12 cellular contexts compared by ENCODE assay signal in genomic region chr1:2494323-2494693, GRCh38. TPM values are rescaled to one million over a fixed set of nuclear protein-coding genes. Genes with fewer than 3 reads are reported as not detected.
A peak's percentile ranks its signal among the peaks of the same experiment; 100 is the strongest.
DNase-seq lines count a peak whose midpoint lies in the region; ATAC-seq and TF ChIP-seq lines count a peak whose summit lies in the region.
"Had no signal": no experiment of that assay in that cellular context is flagged by ENCODE, and none has a peak within 500 bp of the region (broad histone marks: within the 10 kb centered on the region; RNA-seq: fewer than 3 reads in every experiment).

No MANE protein-coding gene starts in this region.

- peaks cover 0 to 3% (median 0%) of the 10 kb centered on the region in 7 donors for H3K9me3 Mint-ChIP-seq in CD4-positive, CD25-positive, alpha-beta regulatory T cell
- no peaks in the 10 kb centered on the region for H3K9me3 Mint-ChIP-seq in IgD-negative memory B cell
- no peaks in the 10 kb centered on the region for H3K9me3 Mint-ChIP-seq in naive thymus-derived CD8-positive, alpha-beta T cell
- H3K9me3 Mint-ChIP-seq: activated naive CD4-positive, alpha-beta T cell treated with anti-CD3 and anti-CD28 coated beads, Interleukin-2, amount 50 U/mL, for 72 hours had no signal

- no peak overlapping the region for H3K4me3 ChIP-seq in CD4-positive, CD25-positive, alpha-beta regulatory T cell (ENCODE audit: low read depth, low read length)
- no peak overlapping the region for H3K4me3 ChIP-seq in coronary artery

- H3K27me3 ChIP-seq in CD4-positive, CD25-positive, alpha-beta regulatory T cell (ENCODE audit: control insufficient read depth, insufficient read depth, low read length), result no peaks in the 10 kb centered on the region

- no peak for TF ChIP-seq CTCF in coronary artery (IDR thresholded peaks at IDR 0.05)

- no peak for ATAC-seq in CD4-positive, CD25-positive, alpha-beta regulatory T cell (ENCODE audit: low read depth in 2 of 2)
- no peak for ATAC-seq in naive thymus-derived CD8-positive, alpha-beta T cell
- ATAC-seq in Right ventricle myocardium inferior, result no peak
- ATAC-seq: activated naive CD4-positive, alpha-beta T cell treated with anti-CD3 and anti-CD28 coated beads, Interleukin-2, amount 50 U/mL, for 72 hours had no signal

- H3K27me3 Mint-ChIP-seq in CD4-positive, CD25-positive, alpha-beta regulatory T cell, result no peaks in the 10 kb centered on the region
- no peaks in the 10 kb centered on the region for H3K27me3 Mint-ChIP-seq in IgD-negative memory B cell
- H3K27me3 Mint-ChIP-seq in naive thymus-derived CD8-positive, alpha-beta T cell, result no peaks in the 10 kb centered on the region

- H3K4me1 Mint-ChIP-seq in CD4-positive, CD25-positive, alpha-beta regulatory T cell, result peaks cover 0 to 40% (median 7%) of the 10 kb centered on the region in 4 donors
- peaks cover 18 to 34% (median 29%) of the 10 kb centered on the region in 3 donors for H3K4me1 Mint-ChIP-seq in IgD-negative memory B cell
- H3K4me1 Mint-ChIP-seq in naive thymus-derived CD8-positive, alpha-beta T cell, result peaks cover 20 to 63% (median 38%) of the 10 kb centered on the region in 4 donors

- POLR2A ChIA-PET in naive thymus-derived CD8-positive, alpha-beta T cell (lab: Charles Lee), result interaction anchor here (0.9 to 5.6 kb wide), 9 partner anchors 9 to 91 kb away, joined by 3 to 78 read pairs (median 16); partner anchors contain the start of genes PANK4, PEX10 and PRXL2B

- H3K4me1 ChIP-seq in CD4-positive, CD25-positive, alpha-beta regulatory T cell (ENCODE audit: control insufficient read depth, insufficient read depth, low read length, poor library complexity, severe bottlenecking), result peaks cover 38% of the 10 kb centered on the region

- H3K9me3 ChIP-seq in CD4-positive, CD25-positive, alpha-beta regulatory T cell (ENCODE audit: control insufficient read depth in 2 of 2, low read length in 2 of 2), result no peaks in the 10 kb centered on the region

- intact Hi-C loops in Right ventricle myocardium inferior (cut with DNase I), result no loop called here

- H3K27ac Mint-ChIP-seq in CD4-positive, CD25-positive, alpha-beta regulatory T cell, result peak overlapping the region; percentile 88 to 93 (median 93)
- peak overlapping the region in 2 of 3 donors; percentile 56 to 59 for H3K27ac Mint-ChIP-seq in IgD-negative memory B cell
- H3K27ac Mint-ChIP-seq in naive thymus-derived CD8-positive, alpha-beta T cell, result peak overlapping the region; percentile 82 to 95 (median 92)

- in situ Hi-C loops in T47D (cut with HindIII; ENCODE audit: low pct_unique_long_range_greater_than_20kb, low sequenced_read_pairs), result no loop called here

- DNase-seq in CD4-positive, CD25-positive, alpha-beta regulatory T cell, result no peak
- DNase-seq in T47D (ENCODE audit: low read depth in 1 of 2, low spot score in 1 of 2), result peak; percentile 65 to 78
- DNase-seq in naive thymus-derived CD8-positive, alpha-beta T cell, result no peak
- no peak for DNase-seq in coronary artery (ENCODE audit: low spot score)
- DNase-seq in stimulated activated naive CD4-positive, alpha-beta T cell treated with Interleukin-2 at 50 U/mL for 16 hours (lab: John Stamatoyannopoulos, UW), result no peak
- no peak for DNase-seq in Right ventricle myocardium inferior (ENCODE audit: missing footprints)
- DNase-seq in activated CD8-positive, alpha-beta memory T cell treated with anti-CD3 and anti-CD28 coated beads for 24 hours, result no peak
- DNase-seq: activated CD4-positive, CD25-positive, alpha-beta regulatory T cell treated with anti-CD3 and anti-CD28 coated beads, Interleukin-2, amount 50 U/mL, for 72 hours; DMS153; stimulated activated CD4-positive, alpha-beta T cell treated with anti-CD3 and anti-CD28 coated beads, Interleukin-2, amount 100 ng/mL, for 24 hours had no signal

- H3K36me3 ChIP-seq in CD4-positive, CD25-positive, alpha-beta regulatory T cell (ENCODE audit: control insufficient read depth, insufficient read depth, low read length), result peaks cover 4% of the 10 kb centered on the region

- H3K4me3 Mint-ChIP-seq in CD4-positive, CD25-positive, alpha-beta regulatory T cell, result peak overlapping the region in 2 of 4 donors; percentile 48 to 64
- H3K4me3 Mint-ChIP-seq in IgD-negative memory B cell, result peak overlapping the region in 2 of 4 donors; percentile 61 to 78
- peak overlapping the region in 7 of 10 donors; percentile 55 to 80 (median 72) for H3K4me3 Mint-ChIP-seq in naive thymus-derived CD8-positive, alpha-beta T cell

- H3K36me3 Mint-ChIP-seq in CD4-positive, CD25-positive, alpha-beta regulatory T cell, result peaks cover under 1% of the 10 kb centered on the region
- peaks cover 2% of the 10 kb centered on the region for H3K36me3 Mint-ChIP-seq in IgD-negative memory B cell
- no peaks in the 10 kb centered on the region for H3K36me3 Mint-ChIP-seq in naive thymus-derived CD8-positive, alpha-beta T cell

- peak overlapping the region; percentile 14 for H3K27ac ChIP-seq in CD4-positive, CD25-positive, alpha-beta regulatory T cell (ENCODE audit: insufficient read depth, low read length, poor library complexity, severe bottlenecking)
- no peak overlapping the region for H3K27ac ChIP-seq in coronary artery

RNA-seq across cellular contexts. Expression of gene PLCH2, which starts 18.2 kb away (rescaled TPM):
- total RNA-seq in CD4-positive, CD25-positive, alpha-beta regulatory T cell, result 43.4 TPM
- 1 to 10 TPM in 3 of 4 donors, under 1 TPM in 1; 0.35 to 2.8 (median 1.1) TPM for polyA plus RNA-seq in CD4-positive, CD25-positive, alpha-beta regulatory T cell
- polyA plus RNA-seq in IgD-negative memory B cell, result 0.66 TPM
- 10 to 100 TPM; 14.8 to 16.4 TPM for total RNA-seq in naive thymus-derived CD8-positive, alpha-beta T cell
- under 1 TPM; 0.37 to 0.52 (median 0.37) TPM for polyA plus RNA-seq in naive thymus-derived CD8-positive, alpha-beta T cell
- 0.46 TPM for total RNA-seq in Right ventricle myocardium inferior

RNA-seq across cellular contexts. Expression of gene PANK4, which starts 32.1 kb away (rescaled TPM):
- total RNA-seq in CD4-positive, CD25-positive, alpha-beta regulatory T cell, result 66.6 TPM
- 10 to 100 TPM; 16.8 to 23.7 (median 17.3) TPM for polyA plus RNA-seq in CD4-positive, CD25-positive, alpha-beta regulatory T cell
- polyA plus RNA-seq in IgD-negative memory B cell, result 19.4 TPM
- total RNA-seq in naive thymus-derived CD8-positive, alpha-beta T cell, result 100 to 1,000 TPM; 149 to 155 TPM
- polyA plus RNA-seq in naive thymus-derived CD8-positive, alpha-beta T cell, result 10 to 100 TPM in 2 of 3 donors, 1 to 10 TPM in 1; 9.0 to 31.7 (median 13.4) TPM
- total RNA-seq in Right ventricle myocardium inferior, result 46.4 TPM

RNA-seq across cellular contexts. Expression of gene HES5, which starts 35.8 kb away (rescaled TPM):
- not detected for total RNA-seq in CD4-positive, CD25-positive, alpha-beta regulatory T cell
- not detected for polyA plus RNA-seq in CD4-positive, CD25-positive, alpha-beta regulatory T cell
- not detected for polyA plus RNA-seq in IgD-negative memory B cell
- under 1 TPM in 1 of 2 experiments, not detected in 1; 0.30 TPM for total RNA-seq in naive thymus-derived CD8-positive, alpha-beta T cell
- polyA plus RNA-seq in naive thymus-derived CD8-positive, alpha-beta T cell, result not detected
- 1.3 TPM for total RNA-seq in Right ventricle myocardium inferior

Comparison
In these comparisons a context has a peak if more than half of its experiments do, and no peak if none do; other contexts are left out.
1. DNase-seq: peak in T47D (2 of 2); none in CD4-positive, CD25-positive, alpha-beta regulatory T cell (0 of 3), naive thymus-derived CD8-positive, alpha-beta T cell (0 of 10), coronary artery (single experiment), stimulated activated naive CD4-positive, alpha-beta T cell treated with Interleukin-2 at 50 U/mL for 16 hours (single experiment), Right ventricle myocardium inferior (single experiment) and activated CD8-positive, alpha-beta memory T cell treated with anti-CD3 and anti-CD28 coated beads for 24 hours (single experiment).
2. RNA of gene PLCH2, which starts 18.2 kb away (total RNA-seq): 43.4 TPM in CD4-positive, CD25-positive, alpha-beta regulatory T cell (single experiment) and 14.8 to 16.4 TPM in naive thymus-derived CD8-positive, alpha-beta T cell; 0.46 TPM in Right ventricle myocardium inferior (single experiment); every median in the first group is over 10 times any median in the second.
3. Peak in every context shown above with its lines, with median percentiles within 50 percentile points of each other: H3K27ac Mint-ChIP-seq.